ENCODE assay signal across 8 cellular contexts in the genomic region with DNA sequence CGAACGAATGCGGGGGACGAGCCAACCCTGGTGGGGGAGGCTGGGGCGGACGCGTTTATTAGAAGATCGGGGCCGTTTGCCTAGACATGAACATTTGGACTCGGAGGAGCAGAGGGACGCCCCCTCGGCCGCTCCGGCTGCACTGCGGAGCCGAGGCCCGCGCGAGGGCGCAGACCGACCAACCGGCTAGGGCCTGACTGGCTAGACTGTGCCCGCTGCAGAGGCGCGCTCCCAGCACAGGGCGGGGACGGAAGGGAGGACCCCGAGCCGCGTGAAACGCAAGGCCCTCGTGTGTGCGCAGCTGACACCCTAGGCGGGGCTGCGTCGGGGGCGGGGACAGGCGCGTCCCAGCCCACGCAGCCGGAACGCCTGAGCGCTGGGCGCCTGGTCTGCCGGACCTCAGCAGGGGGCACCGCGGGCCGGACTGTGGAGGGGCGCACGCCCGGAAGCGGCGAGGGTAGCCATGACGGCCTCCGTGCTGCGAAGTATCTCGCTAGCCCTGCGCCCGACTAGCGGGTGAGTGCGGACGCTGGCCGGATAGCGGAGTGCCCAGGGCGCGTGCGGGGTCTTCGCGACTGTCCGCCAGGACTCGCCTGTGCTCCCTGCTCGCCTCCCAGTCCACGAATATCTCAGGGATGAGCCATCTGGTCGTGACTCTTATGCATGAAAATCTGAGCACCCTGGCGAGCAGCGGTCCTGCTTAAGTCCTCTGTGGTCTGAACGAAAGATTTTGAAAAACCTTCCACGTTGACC. TPM values are rescaled to one million over a fixed set of nuclear protein-coding genes. Genes with fewer than 3 reads are reported as not detected.
DNase-seq lines count a peak whose midpoint lies in the region; ATAC-seq and TF ChIP-seq lines count a peak whose summit lies in the region.

Gene MRPL40 (plus strand): TSS at position 454 of the 753 bp plus-strand sequence. CDS start 10 bp downstream, at position 464.

- in situ Hi-C loops in ACHN (cut with HindIII; ENCODE audit: low pct_ligation_motif_present, low pct_unique_long_range_greater_than_20kb, low sequenced_read_pairs): no loop called here

- H3K27ac ChIP-seq in WERI-Rb-1 (peak within 1 kb of the TSS; percentile 91), breast epithelium (peak within 1 kb of the TSS; percentile 80 to 91)

- H3K4me1 ChIP-seq in breast epithelium: peaks cover 9 to 13% of the 10 kb centered on the region in 2 donors

- peak; percentile 87 for DNase-seq in ACHN
- peak; percentile 87 for DNase-seq in NCI-H2196 (lab: John Stamatoyannopoulos, UW; ENCODE audit: unreplicated experiment)
- DNase-seq in WERI-Rb-1: peak; percentile 95
- peak; percentile 86 to 88 for DNase-seq in breast epithelium (ENCODE audit: low spot score in 2 of 2)
- peak; percentile 89 for DNase-seq in iPS-NIHi7 (ENCODE audit: extremely low spot score)
- peak; percentile 75 for DNase-seq in smooth muscle cell of the brain vasculature (ENCODE audit: low read depth, low spot score)

- TF ChIP-seq CTCF in WERI-Rb-1 (IDR thresholded peaks at IDR 0.05; ENCODE audit: low read depth, low read length) (no peak), breast epithelium (IDR thresholded peaks at IDR 0.05) (no peak)

- H3K4me3 ChIP-seq in WERI-Rb-1 (ENCODE audit: low read depth, low read length) (peak within 1 kb of the TSS; percentile 84), breast epithelium (peak within 1 kb of the TSS; percentile 92 to 96 (median 93))

- peak; percentile 75 for ATAC-seq in GM18867 (IDR thresholded peaks at IDR 0.05; ENCODE audit: unreplicated experiment)
- ATAC-seq in HG03097 (IDR thresholded peaks at IDR 0.05; ENCODE audit: low FRiP score, unreplicated experiment): peak; percentile 66

- intact Hi-C loops in breast epithelium (cut with DNase I; ENCODE audit: low total_unique reads): no loop called here

- peak; percentile 81 for TF ChIP-seq POLR2A in breast epithelium (IDR thresholded peaks at IDR 0.05)

- H3K9me3 ChIP-seq in WERI-Rb-1 (ENCODE audit: severe bottlenecking) (no peaks in the 10 kb centered on the region), breast epithelium (no peaks in the 10 kb centered on the region)

- peaks cover 41% of the 10 kb centered on the region for H3K36me3 ChIP-seq in WERI-Rb-1
- no peaks in the 10 kb centered on the region for H3K36me3 ChIP-seq in breast epithelium

- H3K27me3 ChIP-seq in WERI-Rb-1 (ENCODE audit: insufficient read depth, low read depth, severe bottlenecking) (no peaks in the 10 kb centered on the region), breast epithelium (no peaks in the 10 kb centered on the region)

RNA-seq across cellular contexts. Expression of gene MRPL40, which starts in this region (rescaled TPM):
- total RNA-seq in breast epithelium: 10 to 100 TPM; 25.3 to 36.0 (median 31.8) TPM

Comparison
In these comparisons a context has a peak if more than half of its experiments do, and no peak if none do; other contexts are left out.
1. Peak in every context shown above with its lines: DNase-seq, ATAC-seq, H3K4me3 ChIP-seq and H3K27ac ChIP-seq.